In the genomic region with DNA sequence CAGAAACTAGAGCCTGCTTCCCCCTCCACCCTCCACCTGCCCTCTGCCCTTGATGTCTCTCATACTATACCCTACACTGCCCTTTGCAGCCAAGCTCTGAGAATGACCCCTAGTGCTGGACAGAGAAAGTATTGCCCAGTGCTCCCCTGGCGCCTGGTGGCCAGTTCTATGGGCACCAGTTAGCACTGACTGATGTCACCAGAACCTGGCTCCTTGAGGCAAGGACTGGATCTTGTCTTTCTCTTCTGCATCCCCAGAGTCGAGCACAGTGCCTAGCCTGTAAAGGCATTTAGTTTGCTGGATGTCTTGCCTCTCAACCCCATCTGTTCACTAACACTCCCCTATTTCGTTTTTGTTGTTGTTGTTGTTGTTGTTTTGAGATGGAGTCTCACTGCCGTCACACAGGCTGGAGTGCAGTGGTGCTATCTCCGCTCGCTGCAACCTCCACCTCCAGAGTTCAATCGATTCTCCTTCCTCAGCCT, we compare ENCODE assay signal across 10 cellular contexts. TPM values are rescaled to one million over a fixed set of nuclear protein-coding genes. Genes with fewer than 3 reads are reported as not detected.
DNase-seq lines count a peak whose midpoint lies in the region; FAIRE-seq and TF ChIP-seq lines count a peak whose summit lies in the region.
"Had no signal": no experiment of that assay in that cellular context is flagged by ENCODE, and none has a peak within 500 bp of the region (broad histone marks: within the 10 kb centered on the region; RNA-seq: fewer than 3 reads in every experiment).

No MANE protein-coding gene starts in this region.

- no peak overlapping the region for H3K27ac ChIP-seq in BLaER1
- H3K27ac ChIP-seq in osteoblast (ENCODE audit: low read depth, low read length), result peak overlapping the region; percentile 98

- FAIRE-seq in RCC 7860 (lab: Jason Lieb, UNC), result no peak
- FAIRE-seq: pancreas had no signal

- H4K20me1 ChIP-seq in BLaER1 (peaks cover 52% of the 10 kb centered on the region), osteoblast (ENCODE audit: insufficient read depth, low read length) (peaks cover 28% of the 10 kb centered on the region)

- no peak overlapping the region for H3K9ac ChIP-seq in BLaER1

- H3K27me3 ChIP-seq in BLaER1, result no peaks in the 10 kb centered on the region
- no peaks in the 10 kb centered on the region for H3K27me3 ChIP-seq in osteoblast (ENCODE audit: insufficient read depth, low read length)
- H3K27me3 ChIP-seq: pancreas had no signal

- DNase-seq in RCC 7860 (ENCODE audit: low spot score), result peak; percentile 66
- peak; percentile 48 for DNase-seq in fibroblast of gingiva (ENCODE audit: low read depth)
- DNase-seq in osteoblast (ENCODE audit: insufficient read length, low spot score, missing footprints), result peak; percentile 88
- DNase-seq in germinal center (ENCODE audit: low spot score), result no peak
- DNase-seq in NCI-H345 treated with DMSO at 0.1 percent for 48 hours (lab: John Stamatoyannopoulos, UW; ENCODE audit: unreplicated experiment), result no peak
- DNase-seq in NCI-H524 treated with DMSO at 0.1 percent for 48 hours (lab: John Stamatoyannopoulos, UW), result no peak
- DNase-seq in hepatic stellate cell (ENCODE audit: low spot score), result no peak
- DNase-seq: GDM1, pancreas had no signal

- H3K36me3 ChIP-seq in BLaER1, result peaks cover 26% of the 10 kb centered on the region
- H3K36me3 ChIP-seq in osteoblast (ENCODE audit: insufficient read depth, low read length), result peaks cover 25% of the 10 kb centered on the region

- H3K4me2 ChIP-seq in BLaER1 (0 out of 2 replicates have a peak overlapping the region, but pooled peaks have one; percentile 22), osteoblast (ENCODE audit: insufficient read depth, low read length) (peak overlapping the region; percentile 1)

- H2AFZ ChIP-seq in osteoblast (ENCODE audit: low read length), result no peak overlapping the region

- no peak overlapping the region for H3K4me3 ChIP-seq in BLaER1
- H3K4me3 ChIP-seq in osteoblast (ENCODE audit: insufficient read depth, low read length), result no peak overlapping the region
- H3K4me3 ChIP-seq: pancreas had no signal

- H3K4me1 ChIP-seq in BLaER1, result peaks cover 85% of the 10 kb centered on the region
- H3K4me1 ChIP-seq in osteoblast (ENCODE audit: insufficient read depth, low read length), result peaks cover 62% of the 10 kb centered on the region

- peaks cover 46% of the 10 kb centered on the region for H3K79me2 ChIP-seq in osteoblast (ENCODE audit: insufficient read depth, low read length)

- TF ChIP-seq CTCF in osteoblast (IDR thresholded peaks at IDR 0.05; ENCODE audit: extremely low read depth, low read depth, low read length), result peak; percentile 62

- H3K9me3 ChIP-seq in BLaER1 (no peaks in the 10 kb centered on the region), osteoblast (ENCODE audit: low read depth, low read length) (no peaks in the 10 kb centered on the region)
- H3K9me3 ChIP-seq: pancreas had no signal

RNA-seq across cellular contexts. Expression of gene PHLDA3, which starts 5.9 kb away (rescaled TPM):
- total RNA-seq in osteoblast, result 116 and 134 TPM in 2 replicates

RNA-seq across cellular contexts. Expression of gene TNNI1, which starts 41.6 kb away (rescaled TPM):
- total RNA-seq in osteoblast, result not detected in 2 replicates
- total RNA-seq: pancreas had no signal

RNA-seq across cellular contexts. Expression of gene CSRP1, which starts 43.8 kb away (rescaled TPM):
- total RNA-seq in osteoblast, result 389 and 480 TPM in 2 replicates

Comparison
In these comparisons a context has a peak if more than half of its experiments do, and no peak if none do; other contexts are left out.
1. DNase-seq: peak in RCC 7860 (single experiment), fibroblast of gingiva (single experiment) and osteoblast (single experiment); none in germinal center (single experiment), NCI-H345 treated with DMSO at 0.1 percent for 48 hours (single experiment), NCI-H524 treated with DMSO at 0.1 percent for 48 hours (single experiment) and hepatic stellate cell (single experiment).